In the genomic region with DNA sequence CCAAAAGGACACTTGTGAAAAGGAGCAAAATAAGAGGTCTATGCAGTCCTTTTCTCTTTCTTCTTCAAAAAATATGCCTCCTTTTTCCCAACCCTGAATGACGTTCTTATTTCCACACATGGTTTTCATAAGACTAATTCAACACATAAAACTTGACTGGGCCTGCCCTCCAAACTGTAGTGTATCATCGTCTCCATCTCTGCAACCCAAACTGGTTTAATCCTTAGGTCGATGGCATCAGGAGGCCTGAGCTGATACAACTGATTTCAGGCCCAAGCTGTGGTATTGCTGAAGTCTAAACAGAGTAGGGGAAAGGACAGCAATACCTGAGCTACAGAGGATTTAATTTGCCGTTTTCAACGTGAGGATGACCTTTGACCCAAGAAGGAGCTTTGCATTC, we compare ENCODE assay signal across 17 cellular contexts.
DNase-seq lines count a peak whose midpoint lies in the region; ATAC-seq and TF ChIP-seq lines count a peak whose summit lies in the region.
"Had no signal": no experiment of that assay in that cellular context is flagged by ENCODE, and none has a peak within 500 bp of the region (broad histone marks: within the 10 kb centered on the region; RNA-seq: fewer than 3 reads in every experiment).

No MANE protein-coding gene starts in this region.

- H3K9me3 Mint-ChIP-seq in MCF 10A (ENCODE audit: unreplicated experiment) (no peaks in the 10 kb centered on the region), endothelial cell (ENCODE audit: unreplicated experiment) (no peaks in the 10 kb centered on the region)
- H3K9me3 Mint-ChIP-seq: CD4-positive, alpha-beta memory T cell had no signal

- CTCF ChIA-PET in mammary epithelial cell (lab: Charles Lee; ENCODE audit: low non-redundant PET) = no interaction called here
- CTCF ChIA-PET in MCF 10A (lab: Yijun Ruan, JAX) = interaction anchor here (1.0 kb wide), 1 partner anchor 11 kb away, joined by 4 read pairs; no protein-coding TSS in a partner anchor

- H3K27me3 Mint-ChIP-seq in MCF 10A (ENCODE audit: insufficient read depth, unreplicated experiment) (no peaks in the 10 kb centered on the region), endothelial cell (ENCODE audit: unreplicated experiment) (no peaks in the 10 kb centered on the region)
- H3K27me3 Mint-ChIP-seq: CD4-positive, alpha-beta memory T cell had no signal

- TF ChIP-seq CTCF in mammary epithelial cell (conservative IDR thresholded peaks at IDR 0.05 in 1 of 2, IDR thresholded peaks at IDR 0.05 in 1 of 2; ENCODE audit: extremely low read depth in 1 of 2, insufficient read depth in 1 of 2, low read depth in 1 of 2, low read length in 2 of 2) (no peak), MCF 10A (IDR thresholded peaks at IDR 0.05; ENCODE audit: unreplicated experiment) (no peak), endothelial cell (IDR thresholded peaks at IDR 0.05; ENCODE audit: unreplicated experiment) (no peak)

- no peak overlapping the region for H3K4me3 Mint-ChIP-seq in MCF 10A (ENCODE audit: unreplicated experiment)
- H3K4me3 Mint-ChIP-seq in endothelial cell (ENCODE audit: unreplicated experiment) = no peak overlapping the region
- H3K4me3 Mint-ChIP-seq: CD4-positive, alpha-beta memory T cell had no signal

- peaks cover 19% of the 10 kb centered on the region for H3K4me1 ChIP-seq in mammary epithelial cell (ENCODE audit: insufficient read depth, low read length)
- H3K4me1 ChIP-seq in urinary bladder (ENCODE audit: insufficient read depth) = no peaks in the 10 kb centered on the region
- H3K4me1 ChIP-seq: BLaER1 had no signal

- H3K9me3 ChIP-seq in mammary epithelial cell (replicated peaks; ENCODE audit: insufficient read depth, low read length) = no peaks in the 10 kb centered on the region
- H3K9me3 ChIP-seq: BLaER1 had no signal

- H3K36me3 ChIP-seq in mammary epithelial cell (ENCODE audit: insufficient read depth, low read length) (no peaks in the 10 kb centered on the region), urinary bladder (ENCODE audit: insufficient read depth) (no peaks in the 10 kb centered on the region)
- H3K36me3 ChIP-seq: BLaER1 had no signal

- peak; percentile 40 for DNase-seq in mammary epithelial cell
- DNase-seq in MCF 10A (ENCODE audit: unreplicated experiment) = no peak
- DNase-seq in NCI-H345 treated with DMSO at 0.1 percent for 48 hours (lab: John Stamatoyannopoulos, UW; ENCODE audit: unreplicated experiment) = peak; percentile 73
- DNase-seq in endothelial cell (ENCODE audit: low spot score) = no peak
- DNase-seq in activated CD4-positive, alpha-beta T cell treated with anti-CD3 and anti-CD28 coated beads, Interleukin-2, amount 50 U/mL, for 1 hour = no peak
- DNase-seq in NCI-H526 treated with DMSO at 0.1 percent for 48 hours (lab: John Stamatoyannopoulos, UW) = no peak
- DNase-seq: Calu3; CD4-positive, alpha-beta memory T cell; DND-41; KBM-7; NCI-H1694; PC-9 had no signal

- 76% methylated on average over 5 of the region's 5 CpGs for WGBS in mammary epithelial cell (ENCODE audit: low coverage, missing lambda C conversion rate)
- 64% methylated on average over 5 of the region's 5 CpGs for WGBS in urinary bladder

- H3K4me3 ChIP-seq in mammary epithelial cell (replicated peaks in 1 of 3; ENCODE audit: insufficient read depth in 1 of 3, low read depth in 2 of 3, low read length in 3 of 3) = no peak overlapping the region
- H3K4me3 ChIP-seq in urinary bladder (ENCODE audit: low read depth, low read length) = no peak overlapping the region
- H3K4me3 ChIP-seq: BLaER1, PC-9 had no signal

- no peaks in the 10 kb centered on the region for H4K20me1 ChIP-seq in mammary epithelial cell (ENCODE audit: insufficient read depth, low read length)
- H4K20me1 ChIP-seq: BLaER1 had no signal

- intact Hi-C loops in mammary epithelial cell (cut with micrococcal nuclease) = no loop called here
- intact Hi-C loops in MCF 10A (cut with micrococcal nuclease) = no loop called here

- in situ Hi-C loops in mammary epithelial cell (cut with MboI; ENCODE audit: low sequenced_read_pairs in 2 of 2) = no loop called here

- no peak overlapping the region for H2AFZ ChIP-seq in mammary epithelial cell (ENCODE audit: low read depth, low read length)
- H2AFZ ChIP-seq: PC-9 had no signal

- no peak overlapping the region for H3K4me2 ChIP-seq in mammary epithelial cell (ENCODE audit: insufficient read depth, low read depth, low read length)
- H3K4me2 ChIP-seq: BLaER1, PC-9 had no signal

- no peak overlapping the region for H3K9ac ChIP-seq in mammary epithelial cell (ENCODE audit: insufficient read depth, low read length)
- H3K9ac ChIP-seq: BLaER1 had no signal

- H3K27ac ChIP-seq in mammary epithelial cell (ENCODE audit: insufficient read depth, low read depth, low read length) (no peak overlapping the region), urinary bladder (ENCODE audit: low read depth) (peak overlapping the region; percentile 55)
- H3K27ac ChIP-seq: BLaER1, PC-9, RWPE1 had no signal

- H3K36me3 Mint-ChIP-seq in MCF 10A (ENCODE audit: insufficient read depth, unreplicated experiment) (no peaks in the 10 kb centered on the region), endothelial cell (ENCODE audit: low read depth, unreplicated experiment) (no peaks in the 10 kb centered on the region)
- H3K36me3 Mint-ChIP-seq: CD4-positive, alpha-beta memory T cell had no signal

- POLR2A ChIA-PET in MCF 10A (lab: Yijun Ruan, JAX) = interaction anchor here (1.1 to 1.3 kb wide), 2 partner anchors 13 to 16 kb away, joined by 3 to 5 read pairs; no protein-coding TSS in a partner anchor

- no peaks in the 10 kb centered on the region for H3K79me2 ChIP-seq in mammary epithelial cell (ENCODE audit: insufficient read depth, low read length)

- ATAC-seq in HG03175 (IDR thresholded peaks at IDR 0.05; ENCODE audit: unreplicated experiment) = no peak
- ATAC-seq: HepG2 had no signal

- no peaks in the 10 kb centered on the region for H3K27me3 ChIP-seq in mammary epithelial cell (ENCODE audit: insufficient read depth, low read length)
- H3K27me3 ChIP-seq: BLaER1 had no signal

- H3K27ac Mint-ChIP-seq in MCF 10A (ENCODE audit: low read depth, unreplicated experiment) (no peak overlapping the region), endothelial cell (ENCODE audit: unreplicated experiment) (peak overlapping the region; percentile 15)
- H3K27ac Mint-ChIP-seq: CD4-positive, alpha-beta memory T cell had no signal

- peaks cover 13% of the 10 kb centered on the region for H3K4me1 Mint-ChIP-seq in MCF 10A (ENCODE audit: insufficient read depth, unreplicated experiment)
- peaks cover 24% of the 10 kb centered on the region for H3K4me1 Mint-ChIP-seq in endothelial cell (ENCODE audit: unreplicated experiment)
- H3K4me1 Mint-ChIP-seq: CD4-positive, alpha-beta memory T cell had no signal

- dilution Hi-C loops in mammary epithelial cell (cut with HindIII; ENCODE audit: low sequenced_read_pairs) = no loop called here

- BruUV-seq in mammary epithelial cell (replicated peaks; lab: Mats Ljungman, UMichigan) = no TSS peak
- no TSS peak for BruUV-seq in MCF 10A (replicated peaks; lab: Mats Ljungman, UMichigan)

Comparison
In these comparisons a context has a peak if more than half of its experiments do, and no peak if none do; other contexts are left out.
1. DNase-seq: peak in mammary epithelial cell (single experiment) and NCI-H345 treated with DMSO at 0.1 percent for 48 hours (single experiment); none in MCF 10A (single experiment), endothelial cell (single experiment), activated CD4-positive, alpha-beta T cell treated with anti-CD3 and anti-CD28 coated beads, Interleukin-2, amount 50 U/mL, for 1 hour (single experiment) and NCI-H526 treated with DMSO at 0.1 percent for 48 hours (single experiment).